9 cellular contexts compared by ENCODE assay signal in the genomic region with DNA sequence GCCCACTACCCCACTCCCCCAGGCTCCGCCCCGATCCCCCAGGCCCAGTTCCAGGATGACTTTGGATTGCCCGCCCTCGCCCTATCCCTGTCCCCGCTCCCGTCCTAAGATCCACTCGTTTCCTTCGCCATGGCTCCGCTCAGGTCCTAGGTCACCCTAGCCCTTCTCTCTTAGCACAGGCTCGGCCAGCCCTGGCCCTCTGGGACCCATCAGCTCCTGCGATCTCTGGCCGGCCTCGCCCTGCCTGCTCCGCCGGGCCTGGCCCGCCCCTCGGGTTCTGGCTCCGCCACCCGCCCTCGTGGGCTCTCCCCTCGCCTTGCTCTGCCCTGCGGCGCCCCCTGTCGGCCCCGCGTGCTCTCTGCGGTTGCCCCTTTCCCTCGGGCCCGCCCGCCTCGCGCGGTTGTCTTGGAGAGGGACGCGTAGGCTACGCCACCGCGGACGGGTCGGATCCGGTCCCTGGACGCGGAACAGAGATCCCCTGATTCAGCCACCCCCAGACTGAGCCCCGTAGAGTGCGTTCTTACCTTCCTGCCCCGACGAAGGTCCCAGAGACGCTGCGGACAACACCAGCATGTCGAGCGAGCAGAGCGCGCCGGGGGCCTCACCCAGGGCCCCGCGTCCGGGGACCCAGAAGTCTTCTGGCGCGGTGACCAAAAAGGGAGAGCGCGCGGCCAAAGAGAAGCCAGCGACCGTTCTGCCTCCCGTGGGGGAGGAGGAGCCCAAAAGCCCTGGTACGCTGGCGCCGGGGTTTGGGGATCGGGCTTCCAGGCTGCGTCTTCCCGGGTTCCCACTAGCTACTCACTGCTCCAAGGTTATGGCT. TPM values are rescaled to one million over a fixed set of nuclear protein-coding genes. Genes with fewer than 3 reads are reported as not detected.
DNase-seq lines count a peak whose midpoint lies in the region; ATAC-seq, FAIRE-seq and TF ChIP-seq lines count a peak whose summit lies in the region.
"Had no signal": no experiment of that assay in that cellular context is flagged by ENCODE, and none has a peak within 500 bp of the region (broad histone marks: within the 10 kb centered on the region; RNA-seq: fewer than 3 reads in every experiment).

A gene (plus strand): TSS at position 400 of the 820 bp plus-strand sequence. CDS start 172 bp downstream, at position 572.

- FAIRE-seq in GM12878 (lab: Jason Lieb, UNC) = no peak

- H2BK20ac ChIP-seq in IMR-90 (ENCODE audit: low read depth, low read length) = no peak within 1 kb of the TSS

- RAD21 ChIA-PET in GM12878 (lab: Charles Lee; ENCODE audit: unreplicated experiment) = no interaction called here

- CTCF ChIA-PET in IMR-90 (lab: Yijun Ruan, JAX) = interaction anchor here (0.5 to 1.4 kb wide), 7 partner anchors 20 to 37 kb away, joined by 3 to 8 read pairs (median 4); no protein-coding TSS in a partner anchor
- CTCF ChIA-PET in GM12878 (lab: Yijun Ruan, JAX) = interaction anchor here (1.1 to 1.7 kb wide), 2 partner anchors 8 to 154 kb away, joined by 3 to 4 read pairs; no protein-coding TSS in a partner anchor

- no peak for TF ChIP-seq EP300 in GM12878 (IDR thresholded peaks at IDR 0.05; ENCODE audit: borderline replicate concordance in 1 of 2, control insufficient read depth in 1 of 2, low read depth in 2 of 2, low read length in 2 of 2)

- H3K4me2 ChIP-seq in IMR-90 (ENCODE audit: low read depth, low read length) = peak within 1 kb of the TSS; percentile 89
- no peak within 1 kb of the TSS for H3K4me2 ChIP-seq in GM12878 (ENCODE audit: control insufficient read depth, insufficient read depth)

- dilution Hi-C loops in IMR-90 (cut with HindIII; ENCODE audit: low sequenced_read_pairs, unreplicated experiment) = no loop called here

- H3K9ac ChIP-seq in IMR-90 (ENCODE audit: low read depth, low read length) (peak within 1 kb of the TSS; percentile 67; the same call in 1 of the 2 replicates), GM12878 (ENCODE audit: control insufficient read depth, insufficient read depth, low read length) (no peak within 1 kb of the TSS)

- H3K4me3 ChIP-seq in IMR-90 (ENCODE audit: insufficient read depth, low read depth, low read length) (peak within 1 kb of the TSS; percentile 36), GM12878 (no peak within 1 kb of the TSS), iPS DF 6.9 (ENCODE audit: low read length) (peak within 1 kb of the TSS; percentile 40; the same call in 1 of the 2 replicates), gastrocnemius medialis (peak within 1 kb of the TSS; percentile 12 to 32 (median 26))

- H3K56ac ChIP-seq in IMR-90 (ENCODE audit: extremely low read depth, insufficient read depth, low read length) = no peak within 1 kb of the TSS

- intact Hi-C loops in IMR-90 (cut with micrococcal nuclease) (loop anchor here (1.0 to 10.0 kb wide), 3 partner anchors 28 to 196 kb away; a partner anchor contains a TSS), GM12878 (cut with micrococcal nuclease; ENCODE audit: unreplicated experiment) (no loop called here), gastrocnemius medialis (cut with DNase I; ENCODE audit: low total_unique reads) (loop anchor here (1.0 kb wide), 1 partner anchor 28 kb away; no protein-coding TSS in a partner anchor)

- ATAC-seq in IMR-90 (ENCODE audit: low read depth) = peak; percentile 98
- ATAC-seq in GM12878 = peak; percentile 90
- peak; percentile 79 to 84 for ATAC-seq in gastrocnemius medialis
- no peak for ATAC-seq in HG02763 (IDR thresholded peaks at IDR 0.05; ENCODE audit: unreplicated experiment)
- ATAC-seq in HG03469 (IDR thresholded peaks at IDR 0.05; ENCODE audit: unreplicated experiment) = no peak

- H2BK15ac ChIP-seq in IMR-90 (ENCODE audit: low read depth, low read length) = no peak within 1 kb of the TSS; the same call in 2 of the 3 replicates

- BruUV-seq in IMR-90 (replicated peaks; lab: Mats Ljungman, UMichigan) (no TSS peak), GM12878 (replicated peaks; lab: Mats Ljungman, UMichigan) (no TSS peak)

- in situ Hi-C loops in IMR-90 (cut with MboI; ENCODE audit: low sequenced_read_pairs) = no loop called here
- in situ Hi-C loops in GM12878 (cut with MboI) = no loop called here
- in situ Hi-C loops in gastrocnemius medialis (cut with MboI; ENCODE audit: low sequenced_read_pairs in 4 of 4) = no loop called here

- TF ChIP-seq POLR2A in IMR-90 (IDR thresholded peaks at IDR 0.05; ENCODE audit: low read depth, low read length) = no peak; the same call in 1 of the 2 replicates
- no peak for TF ChIP-seq POLR2A in GM12878 (IDR thresholded peaks at IDR 0.05; ENCODE audit: low read depth, low read length)
- no peak for TF ChIP-seq POLR2A in gastrocnemius medialis (IDR thresholded peaks at IDR 0.05)

- H4K8ac ChIP-seq in IMR-90 (ENCODE audit: low read depth in 2 of 2, low read length in 2 of 2) = peak within 1 kb of the TSS; percentile 55 to 83; a peak in 3 of 4 replicates

- H3K27me3 ChIP-seq in IMR-90 (ENCODE audit: control insufficient read depth, insufficient read depth, low read length) (peaks cover 48% of the 10 kb centered on the region), GM12878 (replicated peaks in 1 of 2; ENCODE audit: control insufficient read depth in 2 of 2, insufficient read depth in 2 of 2, low read length in 1 of 2) (peaks cover 19% of the 10 kb centered on the region in 2 experiments), iPS DF 6.9 (ENCODE audit: control insufficient read depth, insufficient read depth, low read length) (peaks cover 55% of the 10 kb centered on the region), gastrocnemius medialis (peaks cover 50 to 70% (median 53%) of the 10 kb centered on the region in 3 donors)

- peak; percentile 95 for TF ChIP-seq RAD21 in IMR-90 (IDR thresholded peaks at IDR 0.05; ENCODE audit: low read length)
- TF ChIP-seq RAD21 in GM12878 (IDR thresholded peaks at IDR 0.05; ENCODE audit: insufficient read depth, low read depth, low read length) = peak; percentile 24; the same call in 1 of the 2 replicates

- H3K4me1 ChIP-seq in IMR-90 (ENCODE audit: control insufficient read depth, insufficient read depth, low read length) = peaks cover 2% of the 10 kb centered on the region
- H3K4me1 ChIP-seq in GM12878 (ENCODE audit: control insufficient read depth, insufficient read depth, low read length) = no peaks in the 10 kb centered on the region
- H3K4me1 ChIP-seq in iPS DF 6.9 (ENCODE audit: control insufficient read depth, insufficient read depth, low read length) = peaks cover 4% of the 10 kb centered on the region
- peaks cover 0 to 11% of the 10 kb centered on the region in 2 donors for H3K4me1 ChIP-seq in gastrocnemius medialis

- peak within 1 kb of the TSS; percentile 68; the same call in 1 of the 2 replicates for H2AK5ac ChIP-seq in IMR-90 (ENCODE audit: low read depth, low read length)

- peak within 1 kb of the TSS; percentile 68 for H3K18ac ChIP-seq in IMR-90 (ENCODE audit: low read depth, low read length)

- no peaks in the 10 kb centered on the region; the same call in 1 of the 2 replicates for H3K9me1 ChIP-seq in IMR-90 (ENCODE audit: insufficient read depth, low read length)

- TF ChIP-seq CTCF in IMR-90 (conservative IDR thresholded peaks at IDR 0.05; ENCODE audit: low read depth, low read length) = peak; percentile 98
- peak; percentile 35 to 52 (median 41); a peak in 5 of 6 replicates for TF ChIP-seq CTCF in GM12878 (IDR thresholded peaks at IDR 0.05 in 2 of 3, conservative IDR thresholded peaks at IDR 0.05 in 1 of 3; ENCODE audit: control insufficient read depth in 2 of 3, extremely low read depth in 1 of 3, insufficient read depth in 1 of 3, low read depth in 3 of 3, low read length in 3 of 3)
- peak; percentile 66 to 86 (median 81) for TF ChIP-seq CTCF in gastrocnemius medialis (IDR thresholded peaks at IDR 0.05 in 4 of 5, conservative IDR thresholded peaks at IDR 0.05 in 1 of 5)

- H3K27ac Mint-ChIP-seq in T-helper 2 cell treated with Interferon-gamma antibody and Interleukin-4, amounts not matched to agents 5 μg/mL and 100 μg/mL, for 36 hours = no peak within 1 kb of the TSS

- H3K4ac ChIP-seq in IMR-90 (ENCODE audit: low read depth, low read length) = peak within 1 kb of the TSS; percentile 78; the same call in 1 of the 2 replicates

- SMC1A ChIA-PET in GM12878 (lab: Charles Lee; ENCODE audit: uncharacterized antibody, unreplicated experiment) = no interaction called here

- no peaks in the 10 kb centered on the region for H4K20me1 ChIP-seq in IMR-90 (ENCODE audit: insufficient read depth, low read length)
- no peaks in the 10 kb centered on the region for H4K20me1 ChIP-seq in GM12878 (ENCODE audit: control insufficient read depth, insufficient read depth)

- peak within 1 kb of the TSS; percentile 50; the same call in 1 of the 2 replicates for H4K5ac ChIP-seq in IMR-90 (ENCODE audit: low read depth, low read length)

- no peak within 1 kb of the TSS for H2BK5ac ChIP-seq in IMR-90 (ENCODE audit: low read depth, low read length, poor library complexity, severe bottlenecking)

- 6% methylated on average over 38 of the region's 71 CpGs; no CpG with 5 or more reads in 1 of the 2 experiments for WGBS in IMR-90 (ENCODE audit: extremely low coverage in 2 of 2, insufficient read length in 1 of 2), 2 experiments
- WGBS in GM12878 (ENCODE audit: insufficient coverage, insufficient replicate concordance, low lambda C conversion rate, missing lambda C conversion rate) = 20% methylated on average over 66 of the region's 71 CpGs
- WGBS in iPS DF 6.9 (ENCODE audit: insufficient coverage, insufficient read length) = no CpG with 5 or more reads among the region's 71 CpGs

- no peaks in the 10 kb centered on the region for H3K9me3 ChIP-seq in IMR-90 (ENCODE audit: control insufficient read depth, insufficient read depth, low read length)
- H3K9me3 ChIP-seq in GM12878 (replicated peaks; ENCODE audit: control insufficient read depth, insufficient read depth, low read length) = no peaks in the 10 kb centered on the region
- H3K9me3 ChIP-seq in iPS DF 6.9 (ENCODE audit: control insufficient read depth, insufficient read depth, low read length) = no peaks in the 10 kb centered on the region
- no peaks in the 10 kb centered on the region for H3K9me3 ChIP-seq in gastrocnemius medialis

- no peaks in the 10 kb centered on the region for H3K36me3 Mint-ChIP-seq in T-helper 2 cell treated with Interferon-gamma antibody and Interleukin-4, amounts not matched to agents 5 μg/mL and 100 μg/mL, for 36 hours (ENCODE audit: low read depth)
- H3K36me3 Mint-ChIP-seq: IgD-negative memory B cell had no signal

- H3K27ac ChIP-seq in IMR-90 (ENCODE audit: insufficient read depth, low read length) (no peak within 1 kb of the TSS; the same call in 1 of the 2 replicates), GM12878 (ENCODE audit: control insufficient read depth, insufficient read depth) (no peak within 1 kb of the TSS), iPS DF 6.9 (ENCODE audit: low read length) (no peak within 1 kb of the TSS), gastrocnemius medialis (no peak within 1 kb of the TSS)

- H3K79me2 ChIP-seq in GM12878 (ENCODE audit: control insufficient read depth, insufficient read depth, low read length) = no peaks in the 10 kb centered on the region

- POLR2A ChIA-PET in IMR-90 (lab: Charles Lee; ENCODE audit: unreplicated experiment) (no interaction called here), GM12878 (lab: Charles Lee) (no interaction called here)

- H3K4me3 Mint-ChIP-seq in T-helper 2 cell treated with Interferon-gamma antibody and Interleukin-4, amounts not matched to agents 5 μg/mL and 100 μg/mL, for 36 hours = no peak within 1 kb of the TSS

- no peaks in the 10 kb centered on the region for H3K9me3 Mint-ChIP-seq in T-helper 2 cell treated with Interferon-gamma antibody and Interleukin-4, amounts not matched to agents 5 μg/mL and 100 μg/mL, for 36 hours

- H3K36me3 ChIP-seq in IMR-90 (ENCODE audit: control insufficient read depth, insufficient read depth, low read length) (peaks cover 2% of the 10 kb centered on the region; the same call in 1 of the 2 replicates), GM12878 (ENCODE audit: control insufficient read depth in 2 of 2, insufficient read depth in 2 of 2, low read length in 1 of 2) (no peaks in the 10 kb centered on the region), iPS DF 6.9 (ENCODE audit: control insufficient read depth, insufficient read depth, low read length) (no peaks in the 10 kb centered on the region), gastrocnemius medialis (no peaks in the 10 kb centered on the region)

- H3K14ac ChIP-seq in IMR-90 (replicated peaks; ENCODE audit: low read depth, low read length) = no peak within 1 kb of the TSS

- DNase-seq in COLO829 (ENCODE audit: low spot score) (peak; percentile 90), IMR-90 (peak; percentile 64), GM12878 (ENCODE audit: low read depth, low spot score) (no peak), iPS DF 6.9 (ENCODE audit: low read depth, low spot score) (peak; percentile 67), gastrocnemius medialis (peak; percentile 20 to 53)
- DNase-seq in T-helper 2 cell treated with Interferon-gamma antibody and Interleukin-4, amounts not matched to agents 5 μg/mL and 100 μg/mL, for 36 hours (ENCODE audit: low spot score) = peak; percentile 76

- H2AFZ ChIP-seq in IMR-90 (replicated peaks; ENCODE audit: low read length, poor library complexity) (peak within 1 kb of the TSS; percentile 87), GM12878 (ENCODE audit: control insufficient read depth, low read depth, low read length) (no peak within 1 kb of the TSS)

- peak within 1 kb of the TSS; percentile 84 for H2AK9ac ChIP-seq in IMR-90 (replicated peaks; ENCODE audit: low read depth, low read length, poor library complexity)

- peaks cover 69% of the 10 kb centered on the region for H3K27me3 Mint-ChIP-seq in T-helper 2 cell treated with Interferon-gamma antibody and Interleukin-4, amounts not matched to agents 5 μg/mL and 100 μg/mL, for 36 hours (ENCODE audit: low read depth)

- H2BK120ac ChIP-seq in IMR-90 (ENCODE audit: low read depth, low read length) = peak within 1 kb of the TSS; percentile 73; the same call in 1 of the 2 replicates

- no peak within 1 kb of the TSS for H3K23ac ChIP-seq in IMR-90 (ENCODE audit: low read depth, low read length)

- no peaks in the 10 kb centered on the region for H3K79me1 ChIP-seq in IMR-90 (ENCODE audit: low read depth in 1 of 2, low read length in 2 of 2)

- peaks cover 3% of the 10 kb centered on the region for H3K4me1 Mint-ChIP-seq in T-helper 2 cell treated with Interferon-gamma antibody and Interleukin-4, amounts not matched to agents 5 μg/mL and 100 μg/mL, for 36 hours (ENCODE audit: low read depth)

- H4K91ac ChIP-seq in IMR-90 (ENCODE audit: insufficient read depth, low read depth, low read length) = no peak within 1 kb of the TSS

RNA-seq across cellular contexts. Expression of the gene that starts here (rescaled TPM):
- total RNA-seq in IMR-90 (2012; rRNA removed) = not detected in 2 replicates
- polyA plus RNA-seq in IMR-90 (2012; rRNA removed) = 0.47 and 0.50 TPM in 2 replicates
- polyA plus RNA-seq in IMR-90 (2012; cell fraction: cytosol; rRNA removed) = 0.07 TPM in 1 of 2 replicates, not detected in the other
- polyA plus RNA-seq in IMR-90 (2012; cell fraction: nucleus; rRNA removed; ENCODE audit: low replicate concordance) = 2.9 and 4.0 TPM in 2 replicates
- total RNA-seq in GM12878 (2013; cell fraction: nucleolus; rRNA removed) = not detected in 2 replicates
- total RNA-seq in GM12878 (2014; rRNA removed) = not detected in 2 replicates
- total RNA-seq in GM12878 (2014; rRNA removed; fragmentation: Illumina TruSeq; extraction: Trizol) = not detected in 2 replicates
- not detected in 2 replicates for total RNA-seq in GM12878 (2021)
- polyA plus RNA-seq in GM12878 (2011; ENCODE audit: low read depth) = not detected
- polyA plus RNA-seq in GM12878 (2011; rRNA removed) = not detected in 2 replicates
- not detected in 2 replicates for polyA plus RNA-seq in GM12878 (2011; cell fraction: cytosol; rRNA removed)
- not detected in 2 replicates for polyA plus RNA-seq in GM12878 (2011; cell fraction: nucleus; rRNA removed)
- not detected in 2 replicates for polyA plus RNA-seq in GM12878 (2012)
- not detected in 2 replicates for polyA plus RNA-seq in GM12878 (2014; fragmentation: Illumina TruSeq; extraction: Trizol)
- polyA plus RNA-seq in GM12878 (2014; fragmentation: Nextera tagmentation; extraction: Ambion mirVana) = not detected
- not detected in 2 replicates for polyA plus RNA-seq in GM12878 (2014; rRNA removed)
- polyA plus RNA-seq in GM12878 (2016; fragmentation: Nextera tagmentation; extraction: Ambion mirVana) = not detected
- not detected in 2 replicates for polyA minus RNA-seq in GM12878 (2011; rRNA and poly(A)+ RNA removed)
- not detected in 2 replicates for polyA minus RNA-seq in GM12878 (2011; cell fraction: cytosol; rRNA and poly(A)+ RNA removed)
- not detected in 2 replicates for polyA minus RNA-seq in GM12878 (2011; cell fraction: nucleus; rRNA and poly(A)+ RNA removed)
- total RNA-seq in gastrocnemius medialis = not detected
- polyA plus RNA-seq: IgD-negative memory B cell had no signal

Comparison
In these comparisons a context has a peak if more than half of its experiments do, and no peak if none do; other contexts are left out.
1. Peak in ATAC-seq in GM12878; RNA of the gene not detected or under 1 TPM.
2. Peak in DNase-seq, ATAC-seq and H3K4me3 ChIP-seq in gastrocnemius medialis; RNA of the gene not detected or under 1 TPM.
3. CTCF ChIP-seq: peak in every context shown above with its lines; median percentile 98 in IMR-90; 81 in gastrocnemius medialis; 41 in GM12878.